Comparison of ENCODE assay signal across 10 cellular contexts in the genomic region with DNA sequence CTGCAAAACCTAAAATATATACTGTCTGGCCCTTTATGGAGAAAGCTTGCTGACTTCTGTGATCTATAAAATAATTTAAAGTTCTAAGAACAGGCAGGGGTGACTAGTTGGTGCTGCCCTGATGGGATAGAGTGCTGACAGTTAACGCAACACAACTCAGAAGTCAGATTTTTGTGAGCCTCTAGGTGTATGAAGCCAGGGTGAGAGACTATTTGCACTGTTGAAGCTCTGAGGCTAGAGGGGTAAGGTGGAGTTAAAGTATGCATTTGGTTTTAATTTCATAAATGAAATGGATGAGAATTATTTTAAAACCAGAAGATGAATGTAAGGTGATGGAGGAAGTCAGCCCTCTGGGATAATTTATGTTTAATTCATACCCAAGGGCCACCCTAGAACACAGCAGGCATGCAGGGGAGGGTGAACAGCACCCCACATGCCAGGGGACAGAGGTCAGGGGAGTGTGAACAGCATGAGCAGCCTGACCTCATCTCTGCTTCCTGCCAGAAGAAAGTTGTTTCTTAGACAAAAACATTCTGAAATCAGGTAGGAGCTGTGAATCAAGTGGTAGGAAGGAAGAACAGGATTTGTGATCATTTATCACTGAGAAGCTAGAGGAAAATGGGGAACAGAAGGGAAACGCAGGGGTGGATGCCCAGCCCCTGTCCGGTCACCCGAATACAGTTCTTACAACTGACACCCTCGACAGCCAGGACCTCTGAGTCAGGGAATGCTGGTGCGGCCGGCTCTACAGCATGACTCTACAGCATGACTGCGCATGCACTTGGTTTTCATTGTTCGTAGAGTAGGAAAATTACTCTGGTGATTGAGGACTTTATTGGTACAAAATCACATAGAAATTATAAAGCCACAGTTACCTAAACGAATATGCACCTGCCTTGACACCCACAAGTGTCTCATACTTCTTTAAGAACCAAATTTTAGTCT.
DNase-seq lines count a peak whose midpoint lies in the region; ATAC-seq and TF ChIP-seq lines count a peak whose summit lies in the region.
"Had no signal": no experiment of that assay in that cellular context is flagged by ENCODE, and none has a peak within 500 bp of the region (broad histone marks: within the 10 kb centered on the region; RNA-seq: fewer than 3 reads in every experiment).

No MANE protein-coding gene starts in this region.

- H3K4me3 Mint-ChIP-seq in T-helper 1 cell treated with Interleukin-12 subunit alpha and Interleukin-12 subunit beta and Interleukin-4 antibody, amounts not matched to agents 30 μg/mL and 1 μg/mL, for 36 hours = no peak overlapping the region
- H3K4me3 Mint-ChIP-seq in activated CD8-positive, alpha-beta T cell treated with anti-CD3 and anti-CD28 coated beads for 36 hours = no peak overlapping the region

- TF ChIP-seq CTCF in activated CD8-positive, alpha-beta T cell treated with anti-CD3 and anti-CD28 coated beads for 36 hours (IDR thresholded peaks at IDR 0.05) = no peak

- CTCF ChIA-PET in activated CD8-positive, alpha-beta T cell treated with anti-CD3 and anti-CD28 coated beads for 36 hours (lab: Charles Lee) = interaction anchor here (0.7 kb wide), 1 partner anchor 39 kb away, joined by 3 read pairs; no protein-coding TSS in a partner anchor

- POLR2A ChIA-PET in activated CD8-positive, alpha-beta T cell treated with anti-CD3 and anti-CD28 coated beads for 36 hours (lab: Charles Lee) = no interaction called here

- peaks cover 51% of the 10 kb centered on the region for H3K36me3 Mint-ChIP-seq in T-helper 1 cell treated with Interleukin-12 subunit alpha and Interleukin-12 subunit beta and Interleukin-4 antibody, amounts not matched to agents 30 μg/mL and 1 μg/mL, for 36 hours (ENCODE audit: low read depth)
- peaks cover 37% of the 10 kb centered on the region for H3K36me3 Mint-ChIP-seq in activated CD8-positive, alpha-beta T cell treated with anti-CD3 and anti-CD28 coated beads for 36 hours (ENCODE audit: low read depth)

- H3K27me3 Mint-ChIP-seq in T-helper 1 cell treated with Interleukin-12 subunit alpha and Interleukin-12 subunit beta and Interleukin-4 antibody, amounts not matched to agents 30 μg/mL and 1 μg/mL, for 36 hours (ENCODE audit: low read depth) = no peaks in the 10 kb centered on the region
- H3K27me3 Mint-ChIP-seq in activated CD8-positive, alpha-beta T cell treated with anti-CD3 and anti-CD28 coated beads for 36 hours = no peaks in the 10 kb centered on the region

- peaks cover 27% of the 10 kb centered on the region for H3K4me1 Mint-ChIP-seq in T-helper 1 cell treated with Interleukin-12 subunit alpha and Interleukin-12 subunit beta and Interleukin-4 antibody, amounts not matched to agents 30 μg/mL and 1 μg/mL, for 36 hours (ENCODE audit: low read depth)
- H3K4me1 Mint-ChIP-seq in activated CD8-positive, alpha-beta T cell treated with anti-CD3 and anti-CD28 coated beads for 36 hours (ENCODE audit: low read depth) = peaks cover 42% of the 10 kb centered on the region

- peaks cover 10% of the 10 kb centered on the region for H3K9me3 Mint-ChIP-seq in T-helper 1 cell treated with Interleukin-12 subunit alpha and Interleukin-12 subunit beta and Interleukin-4 antibody, amounts not matched to agents 30 μg/mL and 1 μg/mL, for 36 hours
- peaks cover 3% of the 10 kb centered on the region for H3K9me3 Mint-ChIP-seq in activated CD8-positive, alpha-beta T cell treated with anti-CD3 and anti-CD28 coated beads for 36 hours

- peak overlapping the region; percentile 49 for H3K27ac Mint-ChIP-seq in T-helper 1 cell treated with Interleukin-12 subunit alpha and Interleukin-12 subunit beta and Interleukin-4 antibody, amounts not matched to agents 30 μg/mL and 1 μg/mL, for 36 hours
- H3K27ac Mint-ChIP-seq in activated CD8-positive, alpha-beta T cell treated with anti-CD3 and anti-CD28 coated beads for 36 hours = peak overlapping the region; percentile 56

- no peak for ATAC-seq in activated CD8-positive, alpha-beta T cell treated with anti-CD3 and anti-CD28 coated beads for 36 hours
- ATAC-seq in esophagus mucosa = peak; percentile 97

- DNase-seq in T-helper 1 cell (no peak), pons (ENCODE audit: low spot score) (peak; percentile 71), NCI-H2227 (lab: John Stamatoyannopoulos, UW; ENCODE audit: unreplicated experiment) (no peak)
- no peak for DNase-seq in activated CD8-positive, alpha-beta T cell treated with anti-CD3 and anti-CD28 coated beads for 36 hours
- no peak for DNase-seq in effector CD8-positive, alpha-beta T cell (lab: John Stamatoyannopoulos, UW)
- no peak for DNase-seq in activated effector memory CD4-positive, alpha-beta T cell treated with Interleukin-2 at 50 U/mL for 16 hours
- DNase-seq: left cardiac atrium, upper lobe of left lung had no signal

- intact Hi-C loops in activated CD8-positive, alpha-beta T cell treated with anti-CD3 and anti-CD28 coated beads for 36 hours (cut with micrococcal nuclease) = no loop called here
